Comparison of ENCODE assay signal across 8 cellular contexts in the genomic region with DNA sequence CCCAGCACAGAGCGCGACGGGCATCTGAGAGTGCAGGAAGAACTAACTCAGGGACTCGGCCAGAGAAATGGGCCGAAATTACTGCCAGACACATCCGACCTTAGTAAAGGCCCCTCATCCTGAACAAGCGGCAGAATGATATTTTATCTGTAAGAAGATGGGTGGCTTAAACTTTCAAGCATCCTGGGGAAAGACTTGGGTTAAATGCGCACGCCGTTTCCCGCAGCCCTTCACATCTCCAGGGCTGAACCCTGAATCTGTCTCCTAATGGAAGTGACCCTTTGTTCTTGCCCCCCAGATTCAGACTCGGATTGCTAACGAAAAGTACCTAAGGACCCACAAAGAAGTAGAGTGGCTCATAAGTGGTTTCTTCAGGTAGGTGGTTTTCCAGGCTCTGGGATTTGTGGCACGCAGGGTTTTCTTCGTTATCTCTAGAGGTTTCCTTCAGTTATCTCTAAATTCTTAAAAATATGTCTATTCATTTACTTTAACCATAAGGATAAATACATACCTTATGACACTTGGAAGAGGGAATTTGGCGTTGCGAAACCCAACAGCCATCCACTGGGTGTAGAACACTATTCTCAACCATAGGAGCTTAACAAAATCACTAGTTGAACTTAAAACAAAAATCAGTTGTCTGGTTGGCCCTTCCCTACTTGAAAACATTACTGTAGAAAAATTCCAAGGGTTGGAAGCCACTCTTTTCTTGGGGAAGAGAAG. TPM values are rescaled to one million over a fixed set of nuclear protein-coding genes. Genes with fewer than 3 reads are reported as not detected.
DNase-seq lines count a peak whose midpoint lies in the region; ATAC-seq, FAIRE-seq and TF ChIP-seq lines count a peak whose summit lies in the region.

No MANE protein-coding gene starts in this region.

- H2AFZ ChIP-seq in DND-41 (ENCODE audit: low read depth, low read length) (no peak overlapping the region), parathyroid adenoma (peak overlapping the region; percentile 84)

- no peak for TF ChIP-seq POLR2A in esophagus muscularis mucosa (IDR thresholded peaks at IDR 0.05; ENCODE audit: low read depth)

- no peak for DNase-seq in DND-41
- no peak for DNase-seq in NT2/D1 (ENCODE audit: low read depth, low spot score)
- DNase-seq in esophagus muscularis mucosa (ENCODE audit: extremely low spot score) = no peak
- DNase-seq in frontal cortex (ENCODE audit: low spot score in 2 of 2) = no peak
- no peak for DNase-seq in NOMO-1 (lab: John Stamatoyannopoulos, UW; ENCODE audit: unreplicated experiment in 2 of 2)

- H3K27me3 ChIP-seq in DND-41 (ENCODE audit: insufficient read depth, low read length, poor library complexity) = peaks cover 31% of the 10 kb centered on the region
- peaks cover 55% of the 10 kb centered on the region for H3K27me3 ChIP-seq in NT2/D1 (ENCODE audit: insufficient read depth, insufficient read length)
- H3K27me3 ChIP-seq in esophagus muscularis mucosa = peaks cover 0 to under 1% (median 0%) of the 10 kb centered on the region in 4 donors
- H3K27me3 ChIP-seq in parathyroid adenoma (ENCODE audit: control insufficient read depth, insufficient read depth, low read length) = no peaks in the 10 kb centered on the region

- no peak overlapping the region for H3K27ac ChIP-seq in DND-41 (ENCODE audit: low read length)
- H3K27ac ChIP-seq in esophagus muscularis mucosa (replicated peaks in 1 of 4) = peak overlapping the region; percentile 82 to 90 (median 84)
- no peak overlapping the region for H3K27ac ChIP-seq in parathyroid adenoma

- H3K4me2 ChIP-seq in DND-41 (ENCODE audit: insufficient read depth, low read length) (peak overlapping the region; percentile 52), parathyroid adenoma (ENCODE audit: low read length) (no peak overlapping the region)

- TF ChIP-seq CTCF in DND-41 (IDR thresholded peaks at IDR 0.05; ENCODE audit: borderline replicate concordance, extremely low read depth, low read length, poor library complexity, severe bottlenecking) = no peak
- no peak for TF ChIP-seq CTCF in esophagus muscularis mucosa (IDR thresholded peaks at IDR 0.05)
- no peak for TF ChIP-seq CTCF in parathyroid adenoma (IDR thresholded peaks at IDR 0.05)

- H3K4me3 ChIP-seq in DND-41 (ENCODE audit: low read depth in 1 of 2, low read length in 2 of 2) (0 out of 4 replicates have a peak overlapping the region, but pooled peaks of 1 of the 2 experiments have one; percentile 26), NT2/D1 (ENCODE audit: insufficient read length, low read depth) (peak overlapping the region; percentile 36), esophagus muscularis mucosa (peak overlapping the region; percentile 60 to 62 (median 60)), parathyroid adenoma (ENCODE audit: low read depth, low read length) (no peak overlapping the region)

- no peak for FAIRE-seq in frontal cortex (lab: Jason Lieb, UNC)

- no peak for TF ChIP-seq EP300 in esophagus muscularis mucosa (IDR thresholded peaks at IDR 0.05)

- ATAC-seq in DND-41 (ENCODE audit: insufficient read depth, low read depth) (no peak), HG03457 (IDR thresholded peaks at IDR 0.05; ENCODE audit: unreplicated experiment) (no peak), GM21447 (IDR thresholded peaks at IDR 0.05; ENCODE audit: unreplicated experiment) (no peak)

- H3K36me3 ChIP-seq in DND-41 (ENCODE audit: insufficient read depth, low read length) (no peaks in the 10 kb centered on the region), NT2/D1 (ENCODE audit: insufficient read depth, insufficient read length, low read length) (no peaks in the 10 kb centered on the region), esophagus muscularis mucosa (no peaks in the 10 kb centered on the region), parathyroid adenoma (ENCODE audit: control insufficient read depth, insufficient read depth, low read length) (no peaks in the 10 kb centered on the region)

- 42% methylated on average over 17 of the region's 17 CpGs for WGBS in esophagus muscularis mucosa

- peaks cover 7% of the 10 kb centered on the region for H3K4me1 ChIP-seq in DND-41 (ENCODE audit: insufficient read depth, low read length)
- H3K4me1 ChIP-seq in NT2/D1 (ENCODE audit: insufficient read depth, insufficient read length) = peaks cover 2% of the 10 kb centered on the region
- H3K4me1 ChIP-seq in esophagus muscularis mucosa = peaks cover 32 to 45% (median 41%) of the 10 kb centered on the region in 4 donors
- peaks cover 6% of the 10 kb centered on the region for H3K4me1 ChIP-seq in parathyroid adenoma

- H3K9me3 ChIP-seq in DND-41 (ENCODE audit: insufficient read depth, low read length, severe bottlenecking) = no peaks in the 10 kb centered on the region
- no peaks in the 10 kb centered on the region for H3K9me3 ChIP-seq in NT2/D1 (ENCODE audit: insufficient read depth, low read length)
- H3K9me3 ChIP-seq in esophagus muscularis mucosa = no peaks in the 10 kb centered on the region
- H3K9me3 ChIP-seq in parathyroid adenoma (ENCODE audit: control insufficient read depth, low read length) = no peaks in the 10 kb centered on the region

- no peaks in the 10 kb centered on the region for H4K20me1 ChIP-seq in DND-41 (ENCODE audit: insufficient read depth, low read length)

- intact Hi-C loops in esophagus muscularis mucosa (cut with DNase I) = no loop called here

- no peak overlapping the region for H3K9ac ChIP-seq in DND-41 (ENCODE audit: low read depth, low read length)
- peak overlapping the region; percentile 29 for H3K9ac ChIP-seq in NT2/D1 (ENCODE audit: insufficient read length, low read depth)
- no peak overlapping the region for H3K9ac ChIP-seq in parathyroid adenoma

- no peaks in the 10 kb centered on the region for H3K79me2 ChIP-seq in DND-41 (ENCODE audit: insufficient read depth, low read length)
- no peaks in the 10 kb centered on the region for H3K79me2 ChIP-seq in parathyroid adenoma

RNA-seq across cellular contexts. Expression of a gene that starts 0.6 kb away (rescaled TPM):
- total RNA-seq in esophagus muscularis mucosa (1 to 10 TPM in 1 of 4 donors, not detected in 3; 1.7 TPM), frontal cortex (9.8 TPM)

RNA-seq across cellular contexts. Expression of a gene that starts 5.3 kb away (rescaled TPM):
- total RNA-seq in esophagus muscularis mucosa (1 to 10 TPM in 1 of 4 donors, under 1 TPM in 3; 0.23 to 1.0 (median 0.58) TPM), frontal cortex (33.0 TPM)

RNA-seq across cellular contexts. Expression of a gene that starts 41.3 kb away (rescaled TPM):
- 10 to 100 TPM; 49.8 to 57.0 (median 56.5) TPM for total RNA-seq in esophagus muscularis mucosa
- total RNA-seq in frontal cortex = 73.4 TPM

Comparison
In these comparisons a context has a peak if more than half of its experiments do, and no peak if none do; other contexts are left out.
1. H3K27ac ChIP-seq: peak in esophagus muscularis mucosa (4 of 4); none in DND-41 (single experiment) and parathyroid adenoma (single experiment).
2. RNA of a gene that starts 5.3 kb away (total RNA-seq): 33.0 TPM in frontal cortex (single experiment); 0.23 to 1.0 TPM in esophagus muscularis mucosa; every median in the first group is over 10 times any median in the second.